Comparison of ENCODE assay signal across 23 cellular contexts in genomic region chr5:113364466-113364865, GRCh38.
"Had no signal": no experiment of that assay in that cellular context is flagged by ENCODE, and none has a peak within 500 bp of the region (broad histone marks: within the 10 kb centered on the region; RNA-seq: fewer than 3 reads in every experiment).

No MANE protein-coding gene starts in this region.

- H3K4me3 ChIP-seq: colonic mucosa, coronary artery, dorsolateral prefrontal cortex, esophagus muscularis mucosa, esophagus squamous epithelium, gastrocnemius medialis, gastroesophageal sphincter, heart left ventricle, heart right ventricle had no signal

- H3K9me3 ChIP-seq: colonic mucosa, gastrocnemius medialis had no signal

- H3K27ac ChIP-seq: colonic mucosa, coronary artery, dorsolateral prefrontal cortex, epithelial cell of prostate, esophagus muscularis mucosa, esophagus squamous epithelium, foreskin keratinocyte, gastrocnemius medialis, gastroesophageal sphincter, heart left ventricle, heart right ventricle had no signal

- H3K4me1 ChIP-seq: colonic mucosa, esophagus muscularis mucosa, esophagus squamous epithelium, foreskin keratinocyte, gastrocnemius medialis, gastroesophageal sphincter had no signal

- H3K36me3 ChIP-seq: colonic mucosa, esophagus muscularis mucosa, gastrocnemius medialis, gastroesophageal sphincter, heart left ventricle, heart right ventricle had no signal

- H3K27me3 ChIP-seq: colonic mucosa, dorsolateral prefrontal cortex, esophagus muscularis mucosa, esophagus squamous epithelium, foreskin keratinocyte, gastrocnemius medialis, gastroesophageal sphincter, heart left ventricle had no signal

- DNase-seq: colonic mucosa; cortex of kidney; dermis blood vessel endothelial cell; dorsolateral prefrontal cortex; effector CD4-positive, alpha-beta T cell; effector CD8-positive, alpha-beta T cell; effector memory CD4-positive, alpha-beta T cell; effector memory CD8-positive, alpha-beta T cell; endodermal cell; erythroblast; esophagus squamous epithelium; foreskin fibroblast; foreskin keratinocyte; foreskin melanocyte; gastrocnemius medialis; glutamatergic neuron; head of caudate nucleus; heart left ventricle; heart right ventricle had no signal
